Comparison of ENCODE assay signal across 19 cellular contexts in the genomic region with DNA sequence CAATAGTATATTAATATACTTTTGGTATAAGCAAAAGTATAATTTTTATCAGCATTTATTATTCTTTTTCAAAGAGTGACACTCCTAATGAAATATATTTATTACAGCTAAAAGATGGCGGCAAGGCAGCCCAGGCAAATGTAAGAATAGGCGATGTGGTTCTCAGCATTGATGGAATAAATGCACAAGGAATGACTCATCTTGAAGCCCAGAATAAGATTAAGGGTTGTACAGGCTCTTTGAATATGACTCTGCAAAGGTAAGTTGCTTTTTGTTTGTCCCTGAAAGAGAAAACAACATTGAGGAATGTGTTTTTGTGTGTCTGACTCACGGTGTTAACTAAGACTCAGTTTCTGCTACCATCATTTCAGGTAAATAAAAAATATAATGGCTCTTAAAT.
DNase-seq lines count a peak whose midpoint lies in the region; ATAC-seq and TF ChIP-seq lines count a peak whose summit lies in the region.
"Had no signal": no experiment of that assay in that cellular context is flagged by ENCODE, and none has a peak within 500 bp of the region (broad histone marks: within the 10 kb centered on the region; RNA-seq: fewer than 3 reads in every experiment).

No MANE protein-coding gene starts in this region.

- 92 to 96% (median 93%) methylated on average over 3 of the region's 3 CpGs for WGBS in heart left ventricle, 4 donors

- in situ Hi-C loops in astrocyte of the spinal cord (cut with HindIII; ENCODE audit: low sequenced_read_pairs), result no loop called here

- TF ChIP-seq CTCF in heart left ventricle (IDR thresholded peaks at IDR 0.05) (no peak), astrocyte of the spinal cord (IDR thresholded peaks at IDR 0.05; ENCODE audit: low read depth, low read length) (no peak), uterus (IDR thresholded peaks at IDR 0.05) (no peak)

- no peak for TF ChIP-seq POLR2A in heart left ventricle (IDR thresholded peaks at IDR 0.05)
- no peak for TF ChIP-seq POLR2A in uterus (IDR thresholded peaks at IDR 0.05)

- DNase-seq in heart left ventricle, result no peak
- DNase-seq in Right ventricle myocardium superior, result no peak
- peak; percentile 55 for DNase-seq in astrocyte of the spinal cord (ENCODE audit: low read depth, low spot score)
- peak; percentile 15 for DNase-seq in foreskin melanocyte
- no peak for DNase-seq in uterus
- no peak for DNase-seq in NCI-H1092 treated with DMSO at 0.1 percent for 48 hours (lab: John Stamatoyannopoulos, UW)
- no peak for DNase-seq in effector CD8-positive, alpha-beta T cell (lab: John Stamatoyannopoulos, UW)
- DNase-seq: activated CD4-positive, CD25-positive, alpha-beta regulatory T cell; activated CD8-positive, alpha-beta memory T cell treated with anti-CD3 and anti-CD28 coated beads, Interleukin-2, amount 50 U/mL, for 4 hours; activated naive CD4-positive, alpha-beta T cell treated with anti-CD3 and anti-CD28 coated beads, Interleukin-2, amount 10 ng/mL, durations not matched to agents 7 days and 5 days; CD4-positive, alpha-beta memory T cell; naive B cell; NCI-H2029; NCI-H748 treated with DMSO at 0.1 percent for 48 hours; T-helper 17 cell had no signal

- no peaks in the 10 kb centered on the region for H3K27me3 ChIP-seq in heart left ventricle
- no peaks in the 10 kb centered on the region for H3K27me3 ChIP-seq in uterus

- H3K27ac ChIP-seq in heart left ventricle (peak overlapping the region in 9 of 12 donors; percentile 8 to 70 (median 46)), uterus (peak overlapping the region; percentile 88 to 99)
- H3K27ac ChIP-seq: prostate gland had no signal

- H3K4me3 ChIP-seq in heart left ventricle, result no peak overlapping the region
- no peak overlapping the region for H3K4me3 ChIP-seq in astrocyte of the spinal cord (ENCODE audit: low read depth, low read length)
- no peak overlapping the region for H3K4me3 ChIP-seq in uterus
- H3K4me3 ChIP-seq: prostate gland had no signal

- no peaks in the 10 kb centered on the region for H3K9me3 ChIP-seq in heart left ventricle
- H3K9me3 ChIP-seq in uterus, result no peaks in the 10 kb centered on the region
- H3K9me3 ChIP-seq: prostate gland had no signal

- H3K36me3 ChIP-seq in heart left ventricle (peaks cover 0 to 29% (median 5%) of the 10 kb centered on the region in 9 donors), uterus (no peaks in the 10 kb centered on the region)
- H3K36me3 ChIP-seq: prostate gland had no signal

- intact Hi-C loops in heart left ventricle (cut with DNase I), result loop anchor here in 2 of 10 donors (10.0 kb wide), 2 partner anchors 69 to 119 kb away; a partner anchor contains a TSS
- intact Hi-C loops in Right ventricle myocardium superior (cut with DNase I), result loop anchor here (10.0 kb wide), 1 partner anchor 69 kb away; a partner anchor contains a TSS
- intact Hi-C loops in uterus (cut with DNase I; ENCODE audit: low total_unique reads), result no loop called here

- H3K4me1 ChIP-seq in heart left ventricle, result peaks cover 0 to 98% (median 87%) of the 10 kb centered on the region in 12 donors
- H3K4me1 ChIP-seq in uterus, result peaks cover 20 to 34% of the 10 kb centered on the region in 2 donors
- H3K4me1 ChIP-seq: prostate gland had no signal

- ATAC-seq in heart left ventricle, result no peak
- no peak for ATAC-seq in Right ventricle myocardium superior (ENCODE audit: poor library complexity)
- ATAC-seq in HG03280 (IDR thresholded peaks at IDR 0.05; ENCODE audit: unreplicated experiment), result no peak
- ATAC-seq: left lobe of liver, Panc1, T-helper 17 cell had no signal

Comparison
In these comparisons a context has a peak if more than half of its experiments do, and no peak if none do; other contexts are left out.
1. DNase-seq: peak in astrocyte of the spinal cord (single experiment) and foreskin melanocyte (single experiment); none in heart left ventricle (0 of 5), Right ventricle myocardium superior (single experiment), uterus (0 of 2), NCI-H1092 treated with DMSO at 0.1 percent for 48 hours (single experiment) and effector CD8-positive, alpha-beta T cell (single experiment).